21 cellular contexts compared by ENCODE assay signal in genomic region chr15:71357357-71357756, GRCh38.
A peak's percentile ranks its signal among the peaks of the same experiment; 100 is the strongest.
DNase-seq lines count a peak whose midpoint lies in the region; FAIRE-seq and TF ChIP-seq lines count a peak whose summit lies in the region.
"Had no signal": no experiment of that assay in that cellular context is flagged by ENCODE, and none has a peak within 500 bp of the region (broad histone marks: within the 10 kb centered on the region; RNA-seq: fewer than 3 reads in every experiment).

No MANE protein-coding gene starts in this region.

- peak overlapping the region; percentile 49 for H3K4me2 ChIP-seq in hepatocyte

- H3K36me3 ChIP-seq in bronchial epithelial cell (ENCODE audit: control insufficient read depth, insufficient read depth, low read length) (no peaks in the 10 kb centered on the region), hepatocyte (replicated peaks; ENCODE audit: insufficient read depth, low read depth) (no peaks in the 10 kb centered on the region)
- H3K36me3 ChIP-seq: gastrocnemius medialis, Peyer's patch had no signal

- no peak overlapping the region for H3K4me3 ChIP-seq in bronchial epithelial cell (ENCODE audit: low read depth, low read length)
- H3K4me3 ChIP-seq in hepatocyte, result no peak overlapping the region
- H3K4me3 ChIP-seq: gastrocnemius medialis, Peyer's patch had no signal

- WGBS in hepatocyte (ENCODE audit: low lambda C conversion rate, missing lambda C conversion rate), result 39% methylated on average over 8 of the region's 8 CpGs

- H3K4me1 ChIP-seq in hepatocyte (ENCODE audit: insufficient read depth), result peaks cover 15% of the 10 kb centered on the region
- H3K4me1 ChIP-seq: Peyer's patch had no signal

- FAIRE-seq in bronchial epithelial cell (lab: Jason Lieb, UNC), result peak; percentile 7
- FAIRE-seq: endometrium, GM12892 had no signal

- no peaks in the 10 kb centered on the region for H3K9me3 Mint-ChIP-seq in type B pancreatic cell
- H3K9me3 Mint-ChIP-seq: neural crest cell, T-cell had no signal

- TF ChIP-seq CTCF in bronchial epithelial cell (IDR thresholded peaks at IDR 0.05; ENCODE audit: insufficient read depth, low read length, severe bottlenecking) (no peak), hepatocyte (IDR thresholded peaks at IDR 0.05; ENCODE audit: poor library complexity) (no peak), type B pancreatic cell (conservative IDR thresholded peaks at IDR 0.05) (no peak)

- H3K9me2 ChIP-seq in hepatocyte (replicated peaks; ENCODE audit: insufficient read depth), result no peaks in the 10 kb centered on the region

- peak overlapping the region; percentile 6 for H3K4me3 Mint-ChIP-seq in type B pancreatic cell
- H3K4me3 Mint-ChIP-seq: neural crest cell, T-cell had no signal

- TF ChIP-seq EP300 in Ishikawa (IDR thresholded peaks at IDR 0.05; ENCODE audit: borderline replicate concordance), result no peak

- no peak overlapping the region for H3K27ac ChIP-seq in hepatocyte
- H3K27ac ChIP-seq: gastrocnemius medialis, Peyer's patch, VCaP had no signal

- H3K36me3 Mint-ChIP-seq in type B pancreatic cell, result peaks cover 5% of the 10 kb centered on the region
- H3K36me3 Mint-ChIP-seq: T-cell had no signal

- in situ Hi-C loops in ACHN (cut with HindIII; ENCODE audit: low pct_ligation_motif_present, low pct_unique_long_range_greater_than_20kb, low sequenced_read_pairs), result no loop called here

- H3K9me3 ChIP-seq in hepatocyte (ENCODE audit: low read depth), result no peaks in the 10 kb centered on the region
- H3K9me3 ChIP-seq: gastrocnemius medialis, Peyer's patch had no signal

- H2AFZ ChIP-seq in hepatocyte, result no peak overlapping the region

- H4K20me1 ChIP-seq in hepatocyte (ENCODE audit: insufficient read depth, poor library complexity, severe bottlenecking), result no peaks in the 10 kb centered on the region

- peaks cover 5% of the 10 kb centered on the region for H3K27me3 Mint-ChIP-seq in type B pancreatic cell

- H3K27ac Mint-ChIP-seq in type B pancreatic cell, result peak overlapping the region; percentile 78
- H3K27ac Mint-ChIP-seq: T-cell had no signal

- no peaks in the 10 kb centered on the region for H3K79me2 ChIP-seq in hepatocyte

- H3K27me3 ChIP-seq in bronchial epithelial cell (ENCODE audit: control insufficient read depth, insufficient read depth, low read length), result no peaks in the 10 kb centered on the region
- H3K27me3 ChIP-seq in hepatocyte, result no peaks in the 10 kb centered on the region
- H3K27me3 ChIP-seq: gastrocnemius medialis, Peyer's patch had no signal

- TF ChIP-seq RAD21 in Ishikawa (IDR thresholded peaks at IDR 0.05; ENCODE audit: low read depth), result no peak

- no peak for DNase-seq in bronchial epithelial cell (ENCODE audit: low read depth)
- DNase-seq in hepatocyte (ENCODE audit: low spot score), result no peak
- DNase-seq in type B pancreatic cell (ENCODE audit: extremely low spot score, unreplicated experiment), result no peak
- no peak for DNase-seq in ACHN
- DNase-seq in occipital lobe (lab: John Stamatoyannopoulos, UW), result no peak
- DNase-seq in SW 1271 (lab: John Stamatoyannopoulos, UW), result no peak
- DNase-seq: cerebellar nuclear complex, gastrocnemius medialis, GF-D8, HCEC 1CT, mesenchymal stem cell, NCI-H187, NCI-H510A treated with DMSO at 0.1 percent for 48 hours, Peyer's patch, retina, T-cell had no signal

- H3K4me1 Mint-ChIP-seq in type B pancreatic cell (ENCODE audit: unreplicated experiment), result peaks cover 14% of the 10 kb centered on the region
- H3K4me1 Mint-ChIP-seq: neural crest cell had no signal

TF ChIP-seq in Ishikawa, 13 proteins besides CTCF, POLR2A, EP300 and RAD21:
- TF ChIP-seq NFIC (IDR thresholded peaks at IDR 0.05) (0 out of 2 replicates have a peak, but pooled peaks have one; percentile 18), TCF12 (IDR thresholded peaks at IDR 0.05; ENCODE audit: low read depth) (no peak), CEBPB (IDR thresholded peaks at IDR 0.05) (no peak), MAX (IDR thresholded peaks at IDR 0.05) (no peak), YY1 (IDR thresholded peaks at IDR 0.05; ENCODE audit: low read depth) (no peak), TAF1 (IDR thresholded peaks at IDR 0.05; ENCODE audit: low read depth) (no peak), ZBTB7A (IDR thresholded peaks at IDR 0.05; ENCODE audit: low read depth) (no peak), FOXM1 (IDR thresholded peaks at IDR 0.05; ENCODE audit: borderline replicate concordance, low read depth) (no peak), TEAD4 (IDR thresholded peaks at IDR 0.05) (0 out of 2 replicates have a peak, but pooled peaks have one; percentile 11), EGR1 (IDR thresholded peaks at IDR 0.05) (no peak), CREB1 (IDR thresholded peaks at IDR 0.05; ENCODE audit: low read depth) (no peak)
- TF ChIP-seq, protein P1, sequence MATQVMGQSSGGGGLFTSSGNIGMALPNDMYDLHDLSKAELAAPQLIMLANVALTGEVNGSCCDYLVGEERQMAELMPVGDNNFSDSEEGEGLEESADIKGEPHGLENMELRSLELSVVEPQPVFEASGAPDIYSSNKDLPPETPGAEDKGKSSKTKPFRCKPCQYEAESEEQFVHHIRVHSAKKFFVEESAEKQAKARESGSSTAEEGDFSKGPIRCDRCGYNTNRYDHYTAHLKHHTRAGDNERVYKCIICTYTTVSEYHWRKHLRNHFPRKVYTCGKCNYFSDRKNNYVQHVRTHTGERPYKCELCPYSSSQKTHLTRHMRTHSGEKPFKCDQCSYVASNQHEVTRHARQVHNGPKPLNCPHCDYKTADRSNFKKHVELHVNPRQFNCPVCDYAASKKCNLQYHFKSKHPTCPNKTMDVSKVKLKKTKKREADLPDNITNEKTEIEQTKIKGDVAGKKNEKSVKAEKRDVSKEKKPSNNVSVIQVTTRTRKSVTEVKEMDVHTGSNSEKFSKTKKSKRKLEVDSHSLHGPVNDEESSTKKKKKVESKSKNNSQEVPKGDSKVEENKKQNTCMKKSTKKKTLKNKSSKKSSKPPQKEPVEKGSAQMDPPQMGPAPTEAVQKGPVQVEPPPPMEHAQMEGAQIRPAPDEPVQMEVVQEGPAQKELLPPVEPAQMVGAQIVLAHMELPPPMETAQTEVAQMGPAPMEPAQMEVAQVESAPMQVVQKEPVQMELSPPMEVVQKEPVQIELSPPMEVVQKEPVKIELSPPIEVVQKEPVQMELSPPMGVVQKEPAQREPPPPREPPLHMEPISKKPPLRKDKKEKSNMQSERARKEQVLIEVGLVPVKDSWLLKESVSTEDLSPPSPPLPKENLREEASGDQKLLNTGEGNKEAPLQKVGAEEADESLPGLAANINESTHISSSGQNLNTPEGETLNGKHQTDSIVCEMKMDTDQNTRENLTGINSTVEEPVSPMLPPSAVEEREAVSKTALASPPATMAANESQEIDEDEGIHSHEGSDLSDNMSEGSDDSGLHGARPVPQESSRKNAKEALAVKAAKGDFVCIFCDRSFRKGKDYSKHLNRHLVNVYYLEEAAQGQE (IDR thresholded peaks at IDR 0.05; ENCODE audit: low read depth), result no peak
- TF ChIP-seq, protein P2, sequence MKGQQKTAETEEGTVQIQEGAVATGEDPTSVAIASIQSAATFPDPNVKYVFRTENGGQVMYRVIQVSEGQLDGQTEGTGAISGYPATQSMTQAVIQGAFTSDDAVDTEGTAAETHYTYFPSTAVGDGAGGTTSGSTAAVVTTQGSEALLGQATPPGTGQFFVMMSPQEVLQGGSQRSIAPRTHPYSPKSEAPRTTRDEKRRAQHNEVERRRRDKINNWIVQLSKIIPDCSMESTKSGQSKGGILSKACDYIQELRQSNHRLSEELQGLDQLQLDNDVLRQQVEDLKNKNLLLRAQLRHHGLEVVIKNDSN (IDR thresholded peaks at IDR 0.05), result no peak
